ENCODE assay signal across 25 cellular contexts in genomic region chr4:1937550-1937949, GRCh38.
"Had no signal": no experiment of that assay in that cellular context is flagged by ENCODE, and none has a peak within 500 bp of the region (broad histone marks: within the 10 kb centered on the region; RNA-seq: fewer than 3 reads in every experiment).

No MANE protein-coding gene starts in this region.

- H3K9me3 ChIP-seq: colonic mucosa, left lung, mucosa of descending colon, pancreas, right lobe of liver, suprapubic skin, transverse colon, vagina had no signal

- H2AFZ ChIP-seq: hepatocyte had no signal

- H3K27me3 ChIP-seq: colonic mucosa, hepatocyte, left lung, pancreas, right lobe of liver, suprapubic skin, transverse colon, vagina had no signal

- H3K4me1 ChIP-seq: colonic mucosa, left lung, right lobe of liver, suprapubic skin, transverse colon, vagina had no signal

- ATAC-seq: left cardiac atrium; left lung; mucosa of descending colon; pancreas; right lobe of liver; stimulated activated naive CD8-positive, alpha-beta T cell treated with anti-CD3 and anti-CD28 coated beads, Interleukin-15, amount 100 ng/mL, for 72 hours had no signal

- H3K27me3 Mint-ChIP-seq: dendritic cell treated with granulocyte-macrophage colony-stimulating factor and Interleukin-4, amounts not matched to agents 40 ng/mL and 50 ng/mL, for 4 days; naive B cell; progenitor cell of endocrine pancreas; stimulated activated naive CD8-positive, alpha-beta T cell treated with anti-CD3 and anti-CD28 coated beads, Interleukin-15, amount 100 ng/mL, for 72 hours had no signal

- H3K4me2 ChIP-seq: hepatocyte had no signal

- H3K27ac Mint-ChIP-seq: dendritic cell treated with granulocyte-macrophage colony-stimulating factor and Interleukin-4, amounts not matched to agents 40 ng/mL and 50 ng/mL, for 4 days; mesothelial cell of epicardium; naive B cell; nephron progenitor cell; progenitor cell of endocrine pancreas; stimulated activated naive CD8-positive, alpha-beta T cell treated with anti-CD3 and anti-CD28 coated beads, Interleukin-15, amount 100 ng/mL, for 72 hours had no signal

- H3K36me3 ChIP-seq: pancreas had no signal

- H3K4me3 ChIP-seq: colonic mucosa, hepatocyte, left lung, mucosa of descending colon, pancreas, right lobe of liver, suprapubic skin, transverse colon, vagina had no signal

- H3K27ac ChIP-seq: colonic mucosa, hepatocyte, left lung, pancreas, right lobe of liver, suprapubic skin, transverse colon, vagina had no signal

- H3K9me3 Mint-ChIP-seq: dendritic cell treated with granulocyte-macrophage colony-stimulating factor and Interleukin-4, amounts not matched to agents 40 ng/mL and 50 ng/mL, for 4 days; mesothelial cell of epicardium; naive B cell; nephron progenitor cell; stimulated activated naive CD8-positive, alpha-beta T cell treated with anti-CD3 and anti-CD28 coated beads, Interleukin-15, amount 100 ng/mL, for 72 hours had no signal

- H3K4me3 Mint-ChIP-seq: dendritic cell treated with granulocyte-macrophage colony-stimulating factor and Interleukin-4, amounts not matched to agents 40 ng/mL and 50 ng/mL, for 4 days; mesothelial cell of epicardium; naive B cell; nephron progenitor cell; stimulated activated naive CD8-positive, alpha-beta T cell treated with anti-CD3 and anti-CD28 coated beads, Interleukin-15, amount 100 ng/mL, for 72 hours had no signal

- H3K79me2 ChIP-seq: hepatocyte had no signal

- DNase-seq: colonic mucosa; effector CD8-positive, alpha-beta T cell; erythroblast; left cardiac atrium; left lung; mesenchymal stem cell; mucosa of descending colon; naive B cell; nephron progenitor cell; occipital lobe; pancreas; right lobe of liver; small intestine; stimulated activated CD4-positive, alpha-beta T cell treated with anti-CD3 and anti-CD28 coated beads, Interleukin-15, amount 100 ng/mL, for 24 hours; stimulated activated CD4-positive, alpha-beta T cell treated with anti-CD3 and anti-CD28 coated beads, Interleukin-2, amount 100 ng/mL, for 48 hours; stimulated activated CD8-positive, alpha-beta memory T cell treated with anti-CD3 and anti-CD28 coated beads, Interleukin-4, amount 100 ng/mL, for 48 hours; stimulated activated naive CD4-positive, alpha-beta T cell; stimulated activated naive CD8-positive, alpha-beta T cell treated with anti-CD3 and anti-CD28 coated beads, Interleukin-15, amount 100 ng/mL, for 72 hours; transverse colon had no signal

- H3K4me1 Mint-ChIP-seq: naive B cell; stimulated activated naive CD8-positive, alpha-beta T cell treated with anti-CD3 and anti-CD28 coated beads, Interleukin-15, amount 100 ng/mL, for 72 hours had no signal
